13 cellular contexts compared by ENCODE assay signal in genomic region chr4:98514930-98515809, GRCh38.
A peak's percentile ranks its signal among the peaks of the same experiment; 100 is the strongest.
DNase-seq lines count a peak whose midpoint lies in the region; ATAC-seq and TF ChIP-seq lines count a peak whose summit lies in the region.
"Had no signal": no experiment of that assay in that cellular context is flagged by ENCODE, and none has a peak within 500 bp of the region (broad histone marks: within the 10 kb centered on the region; RNA-seq: fewer than 3 reads in every experiment).

No MANE protein-coding gene starts in this region.

- H3K4me3 Mint-ChIP-seq in endodermal cell, result no peak overlapping the region
- no peak overlapping the region for H3K4me3 Mint-ChIP-seq in neural progenitor cell
- H3K4me3 Mint-ChIP-seq: CD14-positive monocyte had no signal

- no peak for ATAC-seq in GM19397 (IDR thresholded peaks at IDR 0.05; ENCODE audit: unreplicated experiment)
- ATAC-seq: mucosa of descending colon had no signal

- no peak overlapping the region for H2AFZ ChIP-seq in neural progenitor cell (replicated peaks)
- H2AFZ ChIP-seq in MM.1S (ENCODE audit: low read length), result no peak overlapping the region

- H3K36me3 Mint-ChIP-seq in endodermal cell (ENCODE audit: low read depth) (no peaks in the 10 kb centered on the region), neural progenitor cell (peaks cover 13% of the 10 kb centered on the region)
- H3K36me3 Mint-ChIP-seq: CD14-positive monocyte had no signal

- H3F3A ChIP-seq in neural progenitor cell (ENCODE audit: low read depth) (no peaks in the 10 kb centered on the region), MM.1S (ENCODE audit: insufficient read depth, low read length) (0 out of 2 replicates have a peak, but pooled peaks cover 5% of the 10 kb centered on the region)

- H3K27ac Mint-ChIP-seq in endodermal cell (no peak overlapping the region), neural progenitor cell (no peak overlapping the region)
- H3K27ac Mint-ChIP-seq: CD14-positive monocyte had no signal

- TF ChIP-seq CTCF in endodermal cell (conservative IDR thresholded peaks at IDR 0.05), result peak; percentile 31
- no peak for TF ChIP-seq CTCF in neural progenitor cell (IDR thresholded peaks at IDR 0.05)
- TF ChIP-seq CTCF in MM.1S (IDR thresholded peaks at IDR 0.05; ENCODE audit: low read length), result no peak

- WGBS in endodermal cell (ENCODE audit: insufficient coverage in 1 of 2, insufficient read length in 1 of 2), 2 experiments, result 79 to 90% methylated on average over 3 to 5 of the region's 5 CpGs

- no peak overlapping the region for H3K9ac ChIP-seq in endodermal cell (ENCODE audit: extremely low read depth, low read length, poor library complexity, severe bottlenecking)
- H3K9ac ChIP-seq in neural progenitor cell, result no peak overlapping the region
- no peak overlapping the region for H3K9ac ChIP-seq in MM.1S (ENCODE audit: low read length)

- H3K27me3 ChIP-seq in endodermal cell (ENCODE audit: control insufficient read depth, insufficient read depth, low read length, poor library complexity, severe bottlenecking) (no peaks in the 10 kb centered on the region), neural progenitor cell (no peaks in the 10 kb centered on the region), MM.1S (replicated peaks; ENCODE audit: insufficient read depth, low read length) (no peaks in the 10 kb centered on the region)

- H3K4me3 ChIP-seq in endodermal cell (ENCODE audit: low read length), result no peak overlapping the region
- no peak overlapping the region for H3K4me3 ChIP-seq in neural progenitor cell
- H3K4me3 ChIP-seq in MM.1S (ENCODE audit: low read length), result no peak overlapping the region
- H3K4me3 ChIP-seq: mucosa of descending colon had no signal

- DNase-seq in ELF-1 (ENCODE audit: low read depth, low spot score) (peak; percentile 52), RPMI7951 (ENCODE audit: low read depth) (peak; percentile 58), endodermal cell (peak; percentile 63), neural progenitor cell (ENCODE audit: low spot score) (peak; percentile 18), SIG-M5 (lab: John Stamatoyannopoulos, UW) (no peak), MM.1S (no peak), COLO668 (lab: John Stamatoyannopoulos, UW; ENCODE audit: unreplicated experiment) (no peak)
- DNase-seq: MV-4-11, retina, RPMI8226 had no signal

- H3K27ac ChIP-seq in endodermal cell (ENCODE audit: low read depth, low read length) (no peak overlapping the region), neural progenitor cell (no peak overlapping the region), MM.1S (ENCODE audit: low read length) (no peak overlapping the region)

- H3K79me2 ChIP-seq in neural progenitor cell (ENCODE audit: low read depth) (peaks cover 6% of the 10 kb centered on the region), MM.1S (ENCODE audit: low read length) (no peaks in the 10 kb centered on the region)

- no peaks in the 10 kb centered on the region for H3K9me2 ChIP-seq in MM.1S (replicated peaks; ENCODE audit: insufficient read depth, low read length)

- H3K9me3 ChIP-seq in endodermal cell (ENCODE audit: control insufficient read depth, low read length) (peaks cover 13% of the 10 kb centered on the region), neural progenitor cell (ENCODE audit: low read depth) (no peaks in the 10 kb centered on the region), MM.1S (replicated peaks; ENCODE audit: insufficient read depth, low read length) (no peaks in the 10 kb centered on the region)
- H3K9me3 ChIP-seq: mucosa of descending colon had no signal

- H3K4me1 Mint-ChIP-seq in endodermal cell (peaks cover 22% of the 10 kb centered on the region), neural progenitor cell (peaks cover 56% of the 10 kb centered on the region)

- H3K4me2 ChIP-seq in neural progenitor cell, result no peak overlapping the region
- H3K4me2 ChIP-seq in MM.1S (ENCODE audit: low read depth, low read length), result no peak overlapping the region

- H3K36me3 ChIP-seq in endodermal cell (ENCODE audit: control insufficient read depth, insufficient read depth, low read length), result no peaks in the 10 kb centered on the region
- H3K36me3 ChIP-seq in neural progenitor cell, result no peaks in the 10 kb centered on the region
- H3K36me3 ChIP-seq in MM.1S (replicated peaks; ENCODE audit: insufficient read depth, low read length), result no peaks in the 10 kb centered on the region

- H3K27me3 Mint-ChIP-seq in endodermal cell (ENCODE audit: insufficient read depth) (no peaks in the 10 kb centered on the region), neural progenitor cell (ENCODE audit: insufficient read depth, low read depth) (no peaks in the 10 kb centered on the region)

- H3K9me3 Mint-ChIP-seq in endodermal cell (peaks cover 7% of the 10 kb centered on the region), neural progenitor cell (peaks cover 11% of the 10 kb centered on the region)

- H4K20me1 ChIP-seq in neural progenitor cell (ENCODE audit: low read depth) (no peaks in the 10 kb centered on the region), MM.1S (ENCODE audit: insufficient read depth, low read length) (no peaks in the 10 kb centered on the region)

- H3K4me1 ChIP-seq in endodermal cell (ENCODE audit: control insufficient read depth, insufficient read depth, low read length) (no peaks in the 10 kb centered on the region), neural progenitor cell (peaks cover 16% of the 10 kb centered on the region), MM.1S (ENCODE audit: low read length) (peaks cover 14% of the 10 kb centered on the region)

Comparison
In these comparisons a context has a peak if more than half of its experiments do, and no peak if none do; other contexts are left out.
1. DNase-seq: peak in ELF-1 (single experiment), RPMI7951 (single experiment), endodermal cell (single experiment) and neural progenitor cell (single experiment); none in SIG-M5 (single experiment), MM.1S (single experiment) and COLO668 (single experiment).